Comparison of ENCODE assay signal across 15 cellular contexts in the genomic region with DNA sequence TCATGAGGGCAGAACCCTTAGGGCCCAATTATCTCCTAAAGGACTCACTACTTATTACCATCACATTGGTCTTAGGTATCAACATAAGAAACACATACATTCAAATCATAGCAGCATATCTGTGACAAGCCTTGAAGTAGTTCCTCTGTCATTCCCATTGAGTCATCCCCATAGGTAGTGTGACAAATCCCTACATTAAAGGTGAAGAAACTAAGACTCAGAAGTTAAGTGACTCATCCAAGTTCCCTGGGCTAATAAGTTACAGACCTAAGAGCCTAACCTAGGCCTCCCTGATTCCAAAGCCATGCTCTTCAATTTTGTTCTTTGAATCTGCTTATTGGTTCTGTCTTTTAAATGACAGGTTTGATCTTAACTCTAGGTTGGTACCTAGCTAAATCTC. TPM values are rescaled to one million over a fixed set of nuclear protein-coding genes. Genes with fewer than 3 reads are reported as not detected.
A peak's percentile ranks its signal among the peaks of the same experiment; 100 is the strongest.
DNase-seq lines count a peak whose midpoint lies in the region; ATAC-seq and TF ChIP-seq lines count a peak whose summit lies in the region.
"Had no signal": no experiment of that assay in that cellular context is flagged by ENCODE, and none has a peak within 500 bp of the region (broad histone marks: within the 10 kb centered on the region; RNA-seq: fewer than 3 reads in every experiment).

No MANE protein-coding gene starts in this region.

- H3K36me3 ChIP-seq in breast epithelium: no peaks in the 10 kb centered on the region

- POLR2A ChIA-PET in MCF 10A (lab: Yijun Ruan, JAX): interaction anchor here (0.7 kb wide), 1 partner anchor 140 kb away, joined by 3 read pairs; no protein-coding TSS in a partner anchor

- intact Hi-C loops in MCF 10A (cut with micrococcal nuclease) (no loop called here), breast epithelium (cut with DNase I; ENCODE audit: low total_unique reads) (loop anchor here (10.0 kb wide), 1 partner anchor 1732 kb away; no protein-coding TSS in a partner anchor)

- H3K27me3 Mint-ChIP-seq in MCF 10A (ENCODE audit: insufficient read depth, unreplicated experiment): no peaks in the 10 kb centered on the region
- H3K27me3 Mint-ChIP-seq in chondrocyte (ENCODE audit: low read depth): peaks cover 5% of the 10 kb centered on the region
- H3K27me3 Mint-ChIP-seq in stimulated activated naive CD8-positive, alpha-beta T cell treated with anti-CD3 and anti-CD28 coated beads, Interleukin-15, amount 100 ng/mL, for 72 hours: no peaks in the 10 kb centered on the region
- H3K27me3 Mint-ChIP-seq: activated naive CD8-positive, alpha-beta T cell; effector memory CD8-positive, alpha-beta T cell had no signal

- H3K4me1 ChIP-seq in breast epithelium: no peaks in the 10 kb centered on the region

- ATAC-seq in HG03139 (IDR thresholded peaks at IDR 0.05; ENCODE audit: unreplicated experiment) (peak; percentile 52), HG03439 (IDR thresholded peaks at IDR 0.05; ENCODE audit: unreplicated experiment) (no peak)
- peak; percentile 61 for ATAC-seq in stimulated activated naive CD8-positive, alpha-beta T cell treated with anti-CD3 and anti-CD28 coated beads, Interleukin-15, amount 100 ng/mL, for 72 hours
- ATAC-seq: effector memory CD8-positive, alpha-beta T cell had no signal

- H3K27ac ChIP-seq in breast epithelium: no peak overlapping the region

- no peak for TF ChIP-seq POLR2A in breast epithelium (IDR thresholded peaks at IDR 0.05)

- H3K9me3 ChIP-seq in breast epithelium: no peaks in the 10 kb centered on the region

- no peaks in the 10 kb centered on the region for H3K36me3 Mint-ChIP-seq in MCF 10A (ENCODE audit: insufficient read depth, unreplicated experiment)
- no peaks in the 10 kb centered on the region for H3K36me3 Mint-ChIP-seq in chondrocyte (ENCODE audit: low read depth)

- no TSS peak for BruUV-seq in MCF 10A (replicated peaks; lab: Mats Ljungman, UMichigan)

- CTCF ChIA-PET in MCF 10A (lab: Yijun Ruan, JAX): interaction anchor here (0.6 kb wide), 1 partner anchor 370 kb away, joined by 3 read pairs; no protein-coding TSS in a partner anchor

- H3K4me3 ChIP-seq in breast epithelium: no peak overlapping the region

- H3K4me1 Mint-ChIP-seq in MCF 10A (ENCODE audit: insufficient read depth, unreplicated experiment) (no peaks in the 10 kb centered on the region), chondrocyte (ENCODE audit: low read depth) (peaks cover 8% of the 10 kb centered on the region)
- peaks cover 12% of the 10 kb centered on the region for H3K4me1 Mint-ChIP-seq in stimulated activated naive CD8-positive, alpha-beta T cell treated with anti-CD3 and anti-CD28 coated beads, Interleukin-15, amount 100 ng/mL, for 72 hours

- H3K27ac Mint-ChIP-seq in MCF 10A (ENCODE audit: low read depth, unreplicated experiment) (no peak overlapping the region), chondrocyte (ENCODE audit: unreplicated experiment) (peak overlapping the region; percentile 8)
- no peak overlapping the region for H3K27ac Mint-ChIP-seq in stimulated activated naive CD8-positive, alpha-beta T cell treated with anti-CD3 and anti-CD28 coated beads, Interleukin-15, amount 100 ng/mL, for 72 hours
- H3K27ac Mint-ChIP-seq: activated naive CD8-positive, alpha-beta T cell; effector memory CD8-positive, alpha-beta T cell; HFFc6 had no signal

- no peaks in the 10 kb centered on the region for H3K27me3 ChIP-seq in breast epithelium

- H3K4me3 Mint-ChIP-seq in MCF 10A (ENCODE audit: unreplicated experiment): no peak overlapping the region
- H3K4me3 Mint-ChIP-seq in chondrocyte (ENCODE audit: unreplicated experiment): no peak overlapping the region
- no peak overlapping the region for H3K4me3 Mint-ChIP-seq in stimulated activated naive CD8-positive, alpha-beta T cell treated with anti-CD3 and anti-CD28 coated beads, Interleukin-15, amount 100 ng/mL, for 72 hours
- H3K4me3 Mint-ChIP-seq: activated naive CD8-positive, alpha-beta T cell; effector memory CD8-positive, alpha-beta T cell; HFFc6 had no signal

- no peak for TF ChIP-seq CTCF in MCF 10A (IDR thresholded peaks at IDR 0.05; ENCODE audit: unreplicated experiment)
- no peak for TF ChIP-seq CTCF in breast epithelium (IDR thresholded peaks at IDR 0.05)
- TF ChIP-seq CTCF in chondrocyte (IDR thresholded peaks at IDR 0.05): no peak

- H3K9me3 Mint-ChIP-seq in MCF 10A (ENCODE audit: unreplicated experiment): no peaks in the 10 kb centered on the region
- H3K9me3 Mint-ChIP-seq in chondrocyte (ENCODE audit: low read depth): peaks cover 8% of the 10 kb centered on the region
- H3K9me3 Mint-ChIP-seq in stimulated activated naive CD8-positive, alpha-beta T cell treated with anti-CD3 and anti-CD28 coated beads, Interleukin-15, amount 100 ng/mL, for 72 hours: peaks cover 0 to 6% of the 10 kb centered on the region in 2 donors
- H3K9me3 Mint-ChIP-seq: effector memory CD8-positive, alpha-beta T cell; HFFc6 had no signal

- DNase-seq in MCF 10A (ENCODE audit: unreplicated experiment) (peak; percentile 39), breast epithelium (ENCODE audit: low spot score in 2 of 2) (no peak), chondrocyte (ENCODE audit: low spot score) (no peak), NCI-H2196 treated with DMSO at 0.1 percent for 48 hours (lab: John Stamatoyannopoulos, UW; ENCODE audit: unreplicated experiment) (no peak), NCI-H2081 treated with DMSO at 0.1 percent for 48 hours (lab: John Stamatoyannopoulos, UW) (no peak)
- DNase-seq in stimulated activated naive CD8-positive, alpha-beta T cell treated with anti-CD3 and anti-CD28 coated beads, Interleukin-15, amount 100 ng/mL, for 72 hours: no peak
- DNase-seq: central memory CD4-positive, alpha-beta T cell; effector memory CD8-positive, alpha-beta T cell; HFFc6; NCI-H1105 treated with DMSO at 0.1 percent for 48 hours; posterior cingulate gyrus; stimulated activated CD4-positive, alpha-beta T cell treated with anti-CD3 and anti-CD28 coated beads, Interleukin-12 subunit alpha, Interleukin-12 subunit beta, amount 100 ng/mL, for 4 hours had no signal

RNA-seq across cellular contexts. Expression of a gene that starts 58.2 kb away (rescaled TPM):
- not detected in 2 replicates for total RNA-seq in MCF 10A (2022)
- 10 to 100 TPM in 1 of 3 donors, 1 to 10 TPM in 2; 2.0 to 47.2 (median 2.6) TPM for total RNA-seq in breast epithelium
- total RNA-seq in chondrocyte: not detected in 3 replicates
